In the genomic region with DNA sequence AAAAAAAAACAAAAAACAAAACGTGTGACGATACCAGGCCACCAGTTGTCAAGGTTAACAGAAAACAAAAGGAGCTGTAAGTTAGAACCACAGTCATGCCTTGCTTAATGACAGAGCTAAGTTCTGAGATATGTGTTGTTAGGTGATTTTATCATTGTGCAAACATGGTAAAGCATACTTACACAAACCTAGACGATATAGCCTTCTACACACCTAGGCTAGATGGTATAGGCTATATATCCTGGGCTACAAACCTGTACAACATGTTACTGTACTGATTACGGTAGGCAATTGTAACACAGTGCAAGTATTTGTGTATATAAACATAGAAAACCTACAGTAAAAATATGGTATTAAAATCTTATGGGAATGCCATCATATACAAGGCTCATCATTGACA, we compare ENCODE assay signal across 1 cellular context.
TF ChIP-seq lines count a peak whose summit lies in the region.

No MANE protein-coding gene starts in this region.

TF ChIP-seq in H1, 55 proteins besides CTCF, POLR2A, EP300 and RAD21:
- TF ChIP-seq SP1 (IDR thresholded peaks at IDR 0.05; ENCODE audit: low read depth, low read length) (no peak), GTF2F1 (IDR thresholded peaks at IDR 0.05; ENCODE audit: borderline replicate concordance, low read depth, low read length) (no peak), GABPA (IDR thresholded peaks at IDR 0.05; ENCODE audit: borderline replicate concordance, insufficient read depth, low read length) (no peak), SP4 (IDR thresholded peaks at IDR 0.05; ENCODE audit: low read length) (no peak), CREB1 (IDR thresholded peaks at IDR 0.05) (no peak), NANOG (IDR thresholded peaks at IDR 0.05; ENCODE audit: insufficient read depth, low read depth, low read length, poor library complexity, severe bottlenecking) (no peak), NRF1 (IDR thresholded peaks at IDR 0.05; ENCODE audit: low read depth, low read length) (no peak), RXRA (IDR thresholded peaks at IDR 0.05; ENCODE audit: insufficient read depth, low read depth, low read length) (no peak), CBX5 (IDR thresholded peaks at IDR 0.05; ENCODE audit: low read depth, low read length) (no peak), KDM4A (IDR thresholded peaks at IDR 0.05; ENCODE audit: low read depth, low read length, severe bottlenecking) (no peak), CEBPB (IDR thresholded peaks at IDR 0.05; ENCODE audit: low read depth, low read length) (no peak), SRF (IDR thresholded peaks at IDR 0.05; ENCODE audit: low read depth, low read length) (no peak), HDAC6 (IDR thresholded peaks at IDR 0.05; ENCODE audit: low read depth, low read length) (no peak), SAP30 (IDR thresholded peaks at IDR 0.05; ENCODE audit: insufficient read depth, insufficient replicate concordance, low read length) (no peak), TCF12 (IDR thresholded peaks at IDR 0.05; ENCODE audit: low read depth, low read length) (no peak), ZNF274 (IDR thresholded peaks at IDR 0.05; ENCODE audit: borderline replicate concordance, extremely low read depth, low read length) (no peak), RBBP5 (IDR thresholded peaks at IDR 0.05; ENCODE audit: borderline replicate concordance, low read depth, low read length) (no peak)
- TF ChIP-seq, protein P1, sequence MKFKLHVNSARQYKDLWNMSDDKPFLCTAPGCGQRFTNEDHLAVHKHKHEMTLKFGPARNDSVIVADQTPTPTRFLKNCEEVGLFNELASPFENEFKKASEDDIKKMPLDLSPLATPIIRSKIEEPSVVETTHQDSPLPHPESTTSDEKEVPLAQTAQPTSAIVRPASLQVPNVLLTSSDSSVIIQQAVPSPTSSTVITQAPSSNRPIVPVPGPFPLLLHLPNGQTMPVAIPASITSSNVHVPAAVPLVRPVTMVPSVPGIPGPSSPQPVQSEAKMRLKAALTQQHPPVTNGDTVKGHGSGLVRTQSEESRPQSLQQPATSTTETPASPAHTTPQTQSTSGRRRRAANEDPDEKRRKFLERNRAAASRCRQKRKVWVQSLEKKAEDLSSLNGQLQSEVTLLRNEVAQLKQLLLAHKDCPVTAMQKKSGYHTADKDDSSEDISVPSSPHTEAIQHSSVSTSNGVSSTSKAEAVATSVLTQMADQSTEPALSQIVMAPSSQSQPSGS (IDR thresholded peaks at IDR 0.05; ENCODE audit: low read length), result no peak
- TF ChIP-seq, protein P2, sequence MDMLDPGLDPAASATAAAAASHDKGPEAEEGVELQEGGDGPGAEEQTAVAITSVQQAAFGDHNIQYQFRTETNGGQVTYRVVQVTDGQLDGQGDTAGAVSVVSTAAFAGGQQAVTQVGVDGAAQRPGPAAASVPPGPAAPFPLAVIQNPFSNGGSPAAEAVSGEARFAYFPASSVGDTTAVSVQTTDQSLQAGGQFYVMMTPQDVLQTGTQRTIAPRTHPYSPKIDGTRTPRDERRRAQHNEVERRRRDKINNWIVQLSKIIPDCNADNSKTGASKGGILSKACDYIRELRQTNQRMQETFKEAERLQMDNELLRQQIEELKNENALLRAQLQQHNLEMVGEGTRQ (IDR thresholded peaks at IDR 0.05; ENCODE audit: low read length), result no peak
- TF ChIP-seq, protein P3, sequence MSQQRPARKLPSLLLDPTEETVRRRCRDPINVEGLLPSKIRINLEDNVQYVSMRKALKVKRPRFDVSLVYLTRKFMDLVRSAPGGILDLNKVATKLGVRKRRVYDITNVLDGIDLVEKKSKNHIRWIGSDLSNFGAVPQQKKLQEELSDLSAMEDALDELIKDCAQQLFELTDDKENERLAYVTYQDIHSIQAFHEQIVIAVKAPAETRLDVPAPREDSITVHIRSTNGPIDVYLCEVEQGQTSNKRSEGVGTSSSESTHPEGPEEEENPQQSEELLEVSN (IDR thresholded peaks at IDR 0.05), result no peak
